ENCODE assay signal across 1 cellular context in the genomic region with DNA sequence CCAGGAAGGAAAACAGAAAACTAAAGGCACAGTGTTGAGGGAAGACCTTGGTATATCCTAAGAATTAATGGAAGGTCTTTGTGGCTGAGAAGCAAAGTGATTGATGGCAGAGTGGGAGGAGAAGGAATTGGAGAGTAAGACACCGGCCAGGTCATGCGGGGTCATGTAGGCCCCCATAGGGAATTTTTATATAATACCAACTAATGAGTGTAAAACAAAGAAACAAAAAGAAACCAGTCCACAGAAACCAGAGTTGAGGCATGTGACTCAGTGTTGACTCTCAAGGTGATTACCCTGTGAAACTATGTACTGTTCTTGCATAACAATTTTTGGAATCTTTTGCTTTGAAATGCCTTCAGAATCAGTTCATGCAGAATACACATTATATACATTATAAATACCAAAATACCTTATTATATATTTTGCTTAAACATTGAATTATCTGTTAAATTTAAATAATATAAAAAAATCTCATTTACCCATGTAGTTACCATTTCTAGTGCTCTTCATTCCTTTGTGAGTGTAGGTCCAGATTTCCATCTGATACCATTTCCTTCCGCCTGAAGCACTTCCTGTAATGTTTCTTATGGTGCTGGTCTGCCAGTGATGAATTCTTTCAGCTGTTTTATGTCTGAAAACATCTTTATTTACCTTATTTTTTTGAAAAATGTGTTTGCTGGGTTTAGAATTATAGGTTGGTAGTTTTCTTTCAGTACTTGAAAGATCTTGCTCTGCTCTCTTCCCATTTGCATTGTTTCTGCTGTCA.
TF ChIP-seq lines count a peak whose summit lies in the region.

No MANE protein-coding gene starts in this region.

TF ChIP-seq in HepG2, 621 proteins besides CTCF, POLR2A, EP300 and RAD21 (continued from another document and continues in another):
- TF ChIP-seq, protein P1, sequence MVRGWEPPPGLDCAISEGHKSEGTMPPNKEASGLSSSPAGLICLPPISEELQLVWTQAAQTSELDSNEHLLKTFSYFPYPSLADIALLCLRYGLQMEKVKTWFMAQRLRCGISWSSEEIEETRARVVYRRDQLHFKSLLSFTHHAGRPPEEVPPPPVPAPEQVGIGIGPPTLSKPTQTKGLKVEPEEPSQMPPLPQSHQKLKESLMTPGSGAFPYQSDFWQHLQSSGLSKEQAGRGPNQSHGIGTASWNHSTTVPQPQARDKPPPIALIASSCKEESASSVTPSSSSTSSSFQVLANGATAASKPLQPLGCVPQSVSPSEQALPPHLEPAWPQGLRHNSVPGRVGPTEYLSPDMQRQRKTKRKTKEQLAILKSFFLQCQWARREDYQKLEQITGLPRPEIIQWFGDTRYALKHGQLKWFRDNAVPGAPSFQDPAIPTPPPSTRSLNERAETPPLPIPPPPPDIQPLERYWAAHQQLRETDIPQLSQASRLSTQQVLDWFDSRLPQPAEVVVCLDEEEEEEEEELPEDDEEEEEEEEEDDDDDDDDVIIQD (CRISPR knock-in tag; IDR thresholded peaks at IDR 0.05; ENCODE audit: low read depth) = peak; percentile 67
- no peak for TF ChIP-seq ZZZ3 (CRISPR knock-in tag; IDR thresholded peaks at IDR 0.05; ENCODE audit: borderline replicate concordance)
- TF ChIP-seq NCOA1 (CRISPR knock-in tag; IDR thresholded peaks at IDR 0.05) = no peak
- TF ChIP-seq YY1 (IDR thresholded peaks at IDR 0.05; ENCODE audit: insufficient read depth, insufficient replicate concordance, low read depth, low read length) = no peak
- TF ChIP-seq FLYWCH1 (CRISPR knock-in tag; IDR thresholded peaks at IDR 0.05) = no peak
- no peak for TF ChIP-seq GTF3A (CRISPR knock-in tag; conservative IDR thresholded peaks at IDR 0.05)
- no peak for TF ChIP-seq MTA1 (CRISPR knock-in tag; IDR thresholded peaks at IDR 0.05; ENCODE audit: borderline replicate concordance)
- TF ChIP-seq ZNF773 (CRISPR knock-in tag; IDR thresholded peaks at IDR 0.05; ENCODE audit: borderline replicate concordance) = no peak
- no peak for TF ChIP-seq FOXP1 (IDR thresholded peaks at IDR 0.05)
- TF ChIP-seq FOXP1 (CRISPR knock-in tag; IDR thresholded peaks at IDR 0.05) = peak; percentile 18; the same call in 1 of the 2 replicates
- TF ChIP-seq SOX13 (IDR thresholded peaks at IDR 0.05) = no peak
- peak in 1 of 2 experiments; percentile 78; a peak in 2 of 4 replicates for TF ChIP-seq SOX13 (CRISPR knock-in tag; conservative IDR thresholded peaks at IDR 0.05 in 1 of 2, IDR thresholded peaks at IDR 0.05 in 1 of 2)
- no peak for TF ChIP-seq FIP1L1 (IDR thresholded peaks at IDR 0.05; ENCODE audit: borderline replicate concordance, insufficient read depth, low read depth, low read length)
- TF ChIP-seq KLF16 (CRISPR knock-in tag; IDR thresholded peaks at IDR 0.05) = 0 out of 4 replicates have a peak, but pooled peaks of 1 of the 2 experiments have one; percentile 23
- TF ChIP-seq ZNF703 (CRISPR knock-in tag; IDR thresholded peaks at IDR 0.05; ENCODE audit: borderline replicate concordance) = no peak
- no peak for TF ChIP-seq PLRG1 (conservative IDR thresholded peaks at IDR 0.05)
- TF ChIP-seq, protein P2, sequence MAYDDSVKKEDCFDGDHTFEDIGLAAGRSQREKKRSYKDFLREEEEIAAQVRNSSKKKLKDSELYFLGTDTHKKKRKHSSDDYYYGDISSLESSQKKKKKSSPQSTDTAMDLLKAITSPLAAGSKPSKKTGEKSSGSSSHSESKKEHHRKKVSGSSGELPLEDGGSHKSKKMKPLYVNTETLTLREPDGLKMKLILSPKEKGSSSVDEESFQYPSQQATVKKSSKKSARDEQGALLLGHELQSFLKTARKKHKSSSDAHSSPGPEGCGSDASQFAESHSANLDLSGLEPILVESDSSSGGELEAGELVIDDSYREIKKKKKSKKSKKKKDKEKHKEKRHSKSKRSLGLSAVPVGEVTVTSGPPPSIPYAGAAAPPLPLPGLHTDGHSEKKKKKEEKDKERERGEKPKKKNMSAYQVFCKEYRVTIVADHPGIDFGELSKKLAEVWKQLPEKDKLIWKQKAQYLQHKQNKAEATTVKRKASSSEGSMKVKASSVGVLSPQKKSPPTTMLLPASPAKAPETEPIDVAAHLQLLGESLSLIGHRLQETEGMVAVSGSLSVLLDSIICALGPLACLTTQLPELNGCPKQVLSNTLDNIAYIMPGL (CRISPR knock-in tag; IDR thresholded peaks at IDR 0.05; ENCODE audit: borderline replicate concordance in 1 of 2, low read depth in 1 of 2) = no peak
- TF ChIP-seq, protein P3, sequence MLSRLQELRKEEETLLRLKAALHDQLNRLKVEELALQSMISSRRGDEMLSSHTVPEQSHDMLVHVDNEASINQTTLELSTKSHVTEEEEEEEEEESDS (CRISPR knock-in tag; IDR thresholded peaks at IDR 0.05; ENCODE audit: borderline replicate concordance) = no peak
- TF ChIP-seq CCAR2 (optimal IDR thresholded peaks at IDR 0.05; ENCODE audit: low read depth, low read length) = no peak
- TF ChIP-seq FOXA3 (CRISPR knock-in tag; IDR thresholded peaks at IDR 0.05) = peak; percentile 88
- TF ChIP-seq CREB1 (IDR thresholded peaks at IDR 0.05) = no peak
- TF ChIP-seq CREB1 (CRISPR knock-in tag; IDR thresholded peaks at IDR 0.05) = no peak
- no peak for TF ChIP-seq HCFC1 (IDR thresholded peaks at IDR 0.05; ENCODE audit: low read depth, low read length)
- TF ChIP-seq, protein P4, sequence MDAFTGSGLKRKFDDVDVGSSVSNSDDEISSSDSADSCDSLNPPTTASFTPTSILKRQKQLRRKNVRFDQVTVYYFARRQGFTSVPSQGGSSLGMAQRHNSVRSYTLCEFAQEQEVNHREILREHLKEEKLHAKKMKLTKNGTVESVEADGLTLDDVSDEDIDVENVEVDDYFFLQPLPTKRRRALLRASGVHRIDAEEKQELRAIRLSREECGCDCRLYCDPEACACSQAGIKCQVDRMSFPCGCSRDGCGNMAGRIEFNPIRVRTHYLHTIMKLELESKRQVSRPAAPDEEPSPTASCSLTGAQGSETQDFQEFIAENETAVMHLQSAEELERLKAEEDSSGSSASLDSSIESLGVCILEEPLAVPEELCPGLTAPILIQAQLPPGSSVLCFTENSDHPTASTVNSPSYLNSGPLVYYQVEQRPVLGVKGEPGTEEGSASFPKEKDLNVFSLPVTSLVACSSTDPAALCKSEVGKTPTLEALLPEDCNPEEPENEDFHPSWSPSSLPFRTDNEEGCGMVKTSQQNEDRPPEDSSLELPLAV (CRISPR knock-in tag; conservative IDR thresholded peaks at IDR 0.05; ENCODE audit: low read depth) = no peak
- no peak for TF ChIP-seq ZNF670 (CRISPR knock-in tag; IDR thresholded peaks at IDR 0.05; ENCODE audit: borderline replicate concordance)
- TF ChIP-seq ESRRA (CRISPR knock-in tag; IDR thresholded peaks at IDR 0.05; ENCODE audit: low read depth) = no peak
- TF ChIP-seq ZNF264 (CRISPR knock-in tag; IDR thresholded peaks at IDR 0.05) = no peak
- TF ChIP-seq, protein P5, sequence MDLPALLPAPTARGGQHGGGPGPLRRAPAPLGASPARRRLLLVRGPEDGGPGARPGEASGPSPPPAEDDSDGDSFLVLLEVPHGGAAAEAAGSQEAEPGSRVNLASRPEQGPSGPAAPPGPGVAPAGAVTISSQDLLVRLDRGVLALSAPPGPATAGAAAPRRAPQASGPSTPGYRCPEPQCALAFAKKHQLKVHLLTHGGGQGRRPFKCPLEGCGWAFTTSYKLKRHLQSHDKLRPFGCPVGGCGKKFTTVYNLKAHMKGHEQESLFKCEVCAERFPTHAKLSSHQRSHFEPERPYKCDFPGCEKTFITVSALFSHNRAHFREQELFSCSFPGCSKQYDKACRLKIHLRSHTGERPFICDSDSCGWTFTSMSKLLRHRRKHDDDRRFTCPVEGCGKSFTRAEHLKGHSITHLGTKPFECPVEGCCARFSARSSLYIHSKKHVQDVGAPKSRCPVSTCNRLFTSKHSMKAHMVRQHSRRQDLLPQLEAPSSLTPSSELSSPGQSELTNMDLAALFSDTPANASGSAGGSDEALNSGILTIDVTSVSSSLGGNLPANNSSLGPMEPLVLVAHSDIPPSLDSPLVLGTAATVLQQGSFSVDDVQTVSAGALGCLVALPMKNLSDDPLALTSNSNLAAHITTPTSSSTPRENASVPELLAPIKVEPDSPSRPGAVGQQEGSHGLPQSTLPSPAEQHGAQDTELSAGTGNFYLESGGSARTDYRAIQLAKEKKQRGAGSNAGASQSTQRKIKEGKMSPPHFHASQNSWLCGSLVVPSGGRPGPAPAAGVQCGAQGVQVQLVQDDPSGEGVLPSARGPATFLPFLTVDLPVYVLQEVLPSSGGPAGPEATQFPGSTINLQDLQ (CRISPR knock-in tag; IDR thresholded peaks at IDR 0.05) = no peak
- no peak for TF ChIP-seq KDM3A (CRISPR knock-in tag; IDR thresholded peaks at IDR 0.05; ENCODE audit: low read depth)
- TF ChIP-seq, protein P6, sequence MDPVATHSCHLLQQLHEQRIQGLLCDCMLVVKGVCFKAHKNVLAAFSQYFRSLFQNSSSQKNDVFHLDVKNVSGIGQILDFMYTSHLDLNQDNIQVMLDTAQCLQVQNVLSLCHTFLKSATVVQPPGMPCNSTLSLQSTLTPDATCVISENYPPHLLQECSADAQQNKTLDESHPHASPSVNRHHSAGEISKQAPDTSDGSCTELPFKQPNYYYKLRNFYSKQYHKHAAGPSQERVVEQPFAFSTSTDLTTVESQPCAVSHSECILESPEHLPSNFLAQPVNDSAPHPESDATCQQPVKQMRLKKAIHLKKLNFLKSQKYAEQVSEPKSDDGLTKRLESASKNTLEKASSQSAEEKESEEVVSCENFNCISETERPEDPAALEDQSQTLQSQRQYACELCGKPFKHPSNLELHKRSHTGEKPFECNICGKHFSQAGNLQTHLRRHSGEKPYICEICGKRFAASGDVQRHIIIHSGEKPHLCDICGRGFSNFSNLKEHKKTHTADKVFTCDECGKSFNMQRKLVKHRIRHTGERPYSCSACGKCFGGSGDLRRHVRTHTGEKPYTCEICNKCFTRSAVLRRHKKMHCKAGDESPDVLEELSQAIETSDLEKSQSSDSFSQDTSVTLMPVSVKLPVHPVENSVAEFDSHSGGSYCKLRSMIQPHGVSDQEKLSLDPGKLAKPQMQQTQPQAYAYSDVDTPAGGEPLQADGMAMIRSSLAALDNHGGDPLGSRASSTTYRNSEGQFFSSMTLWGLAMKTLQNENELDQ (CRISPR knock-in tag; IDR thresholded peaks at IDR 0.05; ENCODE audit: borderline replicate concordance) = no peak
- TF ChIP-seq CEBPB (IDR thresholded peaks at IDR 0.05; ENCODE audit: borderline replicate concordance, low read depth, low read length) = peak; percentile 82
- no peak for TF ChIP-seq ZNF674 (CRISPR knock-in tag; IDR thresholded peaks at IDR 0.05; ENCODE audit: low read depth)
- TF ChIP-seq, protein P7, sequence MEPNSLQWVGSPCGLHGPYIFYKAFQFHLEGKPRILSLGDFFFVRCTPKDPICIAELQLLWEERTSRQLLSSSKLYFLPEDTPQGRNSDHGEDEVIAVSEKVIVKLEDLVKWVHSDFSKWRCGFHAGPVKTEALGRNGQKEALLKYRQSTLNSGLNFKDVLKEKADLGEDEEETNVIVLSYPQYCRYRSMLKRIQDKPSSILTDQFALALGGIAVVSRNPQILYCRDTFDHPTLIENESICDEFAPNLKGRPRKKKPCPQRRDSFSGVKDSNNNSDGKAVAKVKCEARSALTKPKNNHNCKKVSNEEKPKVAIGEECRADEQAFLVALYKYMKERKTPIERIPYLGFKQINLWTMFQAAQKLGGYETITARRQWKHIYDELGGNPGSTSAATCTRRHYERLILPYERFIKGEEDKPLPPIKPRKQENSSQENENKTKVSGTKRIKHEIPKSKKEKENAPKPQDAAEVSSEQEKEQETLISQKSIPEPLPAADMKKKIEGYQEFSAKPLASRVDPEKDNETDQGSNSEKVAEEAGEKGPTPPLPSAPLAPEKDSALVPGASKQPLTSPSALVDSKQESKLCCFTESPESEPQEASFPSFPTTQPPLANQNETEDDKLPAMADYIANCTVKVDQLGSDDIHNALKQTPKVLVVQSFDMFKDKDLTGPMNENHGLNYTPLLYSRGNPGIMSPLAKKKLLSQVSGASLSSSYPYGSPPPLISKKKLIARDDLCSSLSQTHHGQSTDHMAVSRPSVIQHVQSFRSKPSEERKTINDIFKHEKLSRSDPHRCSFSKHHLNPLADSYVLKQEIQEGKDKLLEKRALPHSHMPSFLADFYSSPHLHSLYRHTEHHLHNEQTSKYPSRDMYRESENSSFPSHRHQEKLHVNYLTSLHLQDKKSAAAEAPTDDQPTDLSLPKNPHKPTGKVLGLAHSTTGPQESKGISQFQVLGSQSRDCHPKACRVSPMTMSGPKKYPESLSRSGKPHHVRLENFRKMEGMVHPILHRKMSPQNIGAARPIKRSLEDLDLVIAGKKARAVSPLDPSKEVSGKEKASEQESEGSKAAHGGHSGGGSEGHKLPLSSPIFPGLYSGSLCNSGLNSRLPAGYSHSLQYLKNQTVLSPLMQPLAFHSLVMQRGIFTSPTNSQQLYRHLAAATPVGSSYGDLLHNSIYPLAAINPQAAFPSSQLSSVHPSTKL (CRISPR knock-in tag; IDR thresholded peaks at IDR 0.05) = peak; percentile 85
- TF ChIP-seq, protein P8, sequence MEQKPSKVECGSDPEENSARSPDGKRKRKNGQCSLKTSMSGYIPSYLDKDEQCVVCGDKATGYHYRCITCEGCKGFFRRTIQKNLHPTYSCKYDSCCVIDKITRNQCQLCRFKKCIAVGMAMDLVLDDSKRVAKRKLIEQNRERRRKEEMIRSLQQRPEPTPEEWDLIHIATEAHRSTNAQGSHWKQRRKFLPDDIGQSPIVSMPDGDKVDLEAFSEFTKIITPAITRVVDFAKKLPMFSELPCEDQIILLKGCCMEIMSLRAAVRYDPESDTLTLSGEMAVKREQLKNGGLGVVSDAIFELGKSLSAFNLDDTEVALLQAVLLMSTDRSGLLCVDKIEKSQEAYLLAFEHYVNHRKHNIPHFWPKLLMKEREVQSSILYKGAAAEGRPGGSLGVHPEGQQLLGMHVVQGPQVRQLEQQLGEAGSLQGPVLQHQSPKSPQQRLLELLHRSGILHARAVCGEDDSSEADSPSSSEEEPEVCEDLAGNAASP (CRISPR knock-in tag; IDR thresholded peaks at IDR 0.05; ENCODE audit: borderline replicate concordance) = peak; percentile 78; the same call in 1 of the 2 replicates
- TF ChIP-seq ELF1 (CRISPR knock-in tag; IDR thresholded peaks at IDR 0.05) = no peak
- no peak for TF ChIP-seq ZNF263 (CRISPR knock-in tag; IDR thresholded peaks at IDR 0.05)
- no peak for TF ChIP-seq FOXM1 (CRISPR knock-in tag; IDR thresholded peaks at IDR 0.05)
- TF ChIP-seq ZNF567 (CRISPR knock-in tag; IDR thresholded peaks at IDR 0.05; ENCODE audit: borderline replicate concordance) = no peak
- TF ChIP-seq ZNF891 (CRISPR knock-in tag; IDR thresholded peaks at IDR 0.05) = no peak
- TF ChIP-seq ZFY (CRISPR knock-in tag; IDR thresholded peaks at IDR 0.05) = no peak
- peak; percentile 46; the same call in 1 of the 2 replicates for TF ChIP-seq ELF3 (CRISPR knock-in tag; IDR thresholded peaks at IDR 0.05)
- no peak for TF ChIP-seq NR2C2 (CRISPR knock-in tag; IDR thresholded peaks at IDR 0.05; ENCODE audit: borderline replicate concordance)
- no peak for TF ChIP-seq ZBTB7A (CRISPR knock-in tag; IDR thresholded peaks at IDR 0.05)
- no peak for TF ChIP-seq HOXA7 (CRISPR knock-in tag; IDR thresholded peaks at IDR 0.05)
- TF ChIP-seq ZNF766 (CRISPR knock-in tag; IDR thresholded peaks at IDR 0.05; ENCODE audit: borderline replicate concordance) = no peak
- TF ChIP-seq TEAD3 (CRISPR knock-in tag; optimal IDR thresholded peaks at IDR 0.05; ENCODE audit: borderline replicate concordance) = peak; percentile 81
- no peak for TF ChIP-seq TARDBP (CRISPR knock-in tag; IDR thresholded peaks at IDR 0.05)
- no peak for TF ChIP-seq CHCHD3 (CRISPR knock-in tag; IDR thresholded peaks at IDR 0.05)
- TF ChIP-seq KMT2A (CRISPR knock-in tag; IDR thresholded peaks at IDR 0.05) = no peak
